ENCODE assay signal across 32 cellular contexts in the genomic region with DNA sequence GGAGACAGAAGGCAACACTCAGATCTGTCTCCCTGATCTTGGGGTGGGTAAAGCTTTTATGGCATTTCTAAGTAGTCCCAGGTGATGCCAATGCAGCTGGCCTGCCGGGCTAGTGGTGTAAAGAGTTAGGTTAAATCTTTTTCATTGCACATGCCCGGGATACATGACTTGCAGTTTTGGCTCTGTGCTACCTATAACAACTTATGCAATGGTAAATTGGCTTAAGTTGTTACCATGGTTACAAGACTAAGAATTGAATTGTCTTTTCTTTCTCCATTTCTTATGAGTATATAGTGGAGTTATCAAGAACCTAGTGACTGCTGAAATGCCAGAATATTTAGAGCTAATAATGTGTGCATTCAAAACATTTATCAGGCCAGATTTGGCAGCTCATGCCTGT. TPM values are rescaled to one million over a fixed set of nuclear protein-coding genes. Genes with fewer than 3 reads are reported as not detected.
"Had no signal": no experiment of that assay in that cellular context is flagged by ENCODE, and none has a peak within 500 bp of the region (broad histone marks: within the 10 kb centered on the region; RNA-seq: fewer than 3 reads in every experiment).

No MANE protein-coding gene starts in this region.

- H3K9me3 ChIP-seq: ascending aorta, esophagus squamous epithelium had no signal

- ATAC-seq: activated CD4-positive, alpha-beta T cell treated with anti-CD3 and anti-CD28 coated beads for 36 hours; activated CD8-positive, alpha-beta memory T cell treated with anti-CD3 and anti-CD28 coated beads, Interleukin-2, amount 10 ng/mL, durations not matched to agents 7 days and 5 days; activated CD8-positive, alpha-beta T cell treated with anti-CD3 and anti-CD28 coated beads, Interleukin-2, amount 10 ng/mL, durations not matched to agents 7 days and 5 days; activated naive CD4-positive, alpha-beta T cell treated with anti-CD3 and anti-CD28 coated beads, Interleukin-2, amount 50 U/mL, for 72 hours; gastroesophageal sphincter; heart right ventricle had no signal

- H3K27ac ChIP-seq: ascending aorta, brain microvascular endothelial cell, epithelial cell of prostate, gastroesophageal sphincter, heart right ventricle had no signal

- FAIRE-seq: endometrium, endothelial cell of umbilical vein had no signal

- H3K27me3 ChIP-seq: ascending aorta had no signal

- H3K36me3 ChIP-seq: ascending aorta, brain microvascular endothelial cell, esophagus squamous epithelium, gastroesophageal sphincter, heart right ventricle had no signal

- DNase-seq: activated CD4-positive, alpha-beta memory T cell treated with anti-CD3 and anti-CD28 coated beads for 36 hours; activated CD4-positive, alpha-beta T cell treated with anti-CD3 and anti-CD28 coated beads for 36 hours; activated CD4-positive, alpha-beta T cell treated with anti-CD3 and anti-CD28 coated beads, Interleukin-2, amount 10 ng/mL, durations not matched to agents 24 days and 14 days; activated CD4-positive, CD25-positive, alpha-beta regulatory T cell; activated CD4-positive, CD25-positive, alpha-beta regulatory T cell treated with anti-CD3 and anti-CD28 coated beads, Interleukin-2, amount 50 U/mL, for 72 hours; activated CD8-positive, alpha-beta memory T cell treated with anti-CD3 and anti-CD28 coated beads, Interleukin-2, amount 10 ng/mL, durations not matched to agents 7 days and 5 days; activated CD8-positive, alpha-beta memory T cell treated with anti-CD3 and anti-CD28 coated beads, Interleukin-2, amount 50 U/mL, for 4 hours; activated CD8-positive, alpha-beta T cell treated with anti-CD3 and anti-CD28 coated beads, Interleukin-2, amount 10 ng/mL, durations not matched to agents 7 days and 5 days; activated effector memory CD4-positive, alpha-beta T cell treated with anti-CD3 and anti-CD28 coated beads, Interleukin-2, amount 50 U/mL, for 16 hours; activated naive CD4-positive, alpha-beta T cell treated with anti-CD3 and anti-CD28 coated beads, Interleukin-2, amount 10 ng/mL, durations not matched to agents 7 days and 5 days; activated naive CD8-positive, alpha-beta T cell treated with anti-CD3 and anti-CD28 coated beads, Interleukin-2, amount 10 ng/mL, durations not matched to agents 7 days and 5 days; activated T-cell treated with anti-CD3 and anti-CD28 coated beads, Interleukin-2, amount 50 U/mL, for 1 hour; activated T-cell treated with anti-CD3 and anti-CD28 coated beads, Interleukin-2, amount 50 U/mL, for 48 hours; brain microvascular endothelial cell; central memory CD4-positive, alpha-beta T cell; cerebellar nuclear complex; cortex of kidney; dermis blood vessel endothelial cell; effector CD8-positive, alpha-beta T cell; esophagus squamous epithelium; foreskin melanocyte; heart right ventricle; T-helper 2 cell had no signal

- H3K4me3 ChIP-seq: ascending aorta, esophagus squamous epithelium, gastroesophageal sphincter, heart right ventricle had no signal

RNA-seq across cellular contexts. Expression of a gene that starts 5.3 kb away (rescaled TPM):
- total RNA-seq: endothelial cell of umbilical vein, fibroblast of lung, fibroblast of villous mesenchyme, glomerular endothelial cell had no signal
- polyA plus RNA-seq: endothelial cell of umbilical vein, fibroblast of lung had no signal
